7 cellular contexts compared by ENCODE assay signal in genomic region chr11:61295596-61295926, GRCh38. TPM values are rescaled to one million over a fixed set of nuclear protein-coding genes. Genes with fewer than 3 reads are reported as not detected.
A peak's percentile ranks its signal among the peaks of the same experiment; 100 is the strongest.
DNase-seq lines count a peak whose midpoint lies in the region; ATAC-seq, FAIRE-seq and TF ChIP-seq lines count a peak whose summit lies in the region.

No MANE protein-coding gene starts in this region.

- H3K4me1 ChIP-seq in smooth muscle cell (ENCODE audit: low read depth): peaks cover 9% of the 10 kb centered on the region

- intact Hi-C loops in left cardiac atrium (cut with DNase I): no loop called here

- 0 out of 2 replicates have a peak overlapping the region, but pooled peaks have one; percentile 8 for H3K27ac ChIP-seq in SK-N-MC
- H3K27ac ChIP-seq in smooth muscle cell (ENCODE audit: low read depth): no peak overlapping the region

- no peak overlapping the region for H2AFZ ChIP-seq in smooth muscle cell (ENCODE audit: low read depth)

- DNase-seq in SK-N-MC (ENCODE audit: low read depth, low spot score): no peak
- DNase-seq in left cardiac atrium: peak; percentile 40
- DNase-seq in smooth muscle cell (lab: John Stamatoyannopoulos, UW; ENCODE audit: unreplicated experiment): no peak
- no peak for DNase-seq in GM19239 (ENCODE audit: insufficient read length, low spot score)
- DNase-seq in NCI-H1105 treated with DMSO at 0.1 percent for 48 hours (lab: John Stamatoyannopoulos, UW): no peak
- DNase-seq in NCI-H1417 treated with DMSO at 0.1 percent for 48 hours (lab: John Stamatoyannopoulos, UW): no peak

- ATAC-seq in left cardiac atrium: peak in 1 of 2 donors; percentile 2

- H3K79me2 ChIP-seq in smooth muscle cell (ENCODE audit: low read depth): no peaks in the 10 kb centered on the region

- H3K36me3 ChIP-seq in SK-N-MC (ENCODE audit: insufficient read depth, low read length) (peaks cover 12% of the 10 kb centered on the region; the same call in 1 of the 2 replicates), smooth muscle cell (ENCODE audit: low read depth) (no peaks in the 10 kb centered on the region)

- peaks cover 21% of the 10 kb centered on the region for H3F3A ChIP-seq in smooth muscle cell (ENCODE audit: low read depth)

- H3K4me3 ChIP-seq in GM12875 (ENCODE audit: low read depth, low read length): peak overlapping the region; percentile 89
- no peak overlapping the region for H3K4me3 ChIP-seq in SK-N-MC
- peak overlapping the region; percentile 73 for H3K4me3 ChIP-seq in smooth muscle cell

- peaks cover 18% of the 10 kb centered on the region for H4K20me1 ChIP-seq in smooth muscle cell (ENCODE audit: low read depth)

- 63% methylated on average over 12 of the region's 12 CpGs for WGBS in smooth muscle cell (ENCODE audit: low lambda C conversion rate)

- H3K4me2 ChIP-seq in smooth muscle cell: peak overlapping the region; percentile 99

- no peaks in the 10 kb centered on the region for H3K27me3 ChIP-seq in smooth muscle cell (ENCODE audit: low read depth)

- H3K9ac ChIP-seq in SK-N-MC (ENCODE audit: insufficient read length) (no peak overlapping the region), smooth muscle cell (ENCODE audit: low read depth) (no peak overlapping the region)

- no peak for FAIRE-seq in GM19239 (lab: Jason Lieb, UNC)

- TF ChIP-seq CTCF in GM12875 (IDR thresholded peaks at IDR 0.05; ENCODE audit: borderline replicate concordance, insufficient read depth, low read depth, low read length) (no peak), smooth muscle cell (IDR thresholded peaks at IDR 0.05; ENCODE audit: borderline replicate concordance, insufficient read depth, poor library complexity, severe bottlenecking) (no peak)

- H3K9me3 ChIP-seq in SK-N-MC (ENCODE audit: low read depth, low read length): no peaks in the 10 kb centered on the region
- no peaks in the 10 kb centered on the region for H3K9me3 ChIP-seq in smooth muscle cell (replicated peaks; ENCODE audit: low read depth)

RNA-seq across cellular contexts. Expression of gene VWCE, which starts 0.4 kb away (rescaled TPM):
- total RNA-seq in left cardiac atrium: 1 to 10 TPM; 1.1 to 2.3 TPM
- 0.49 and 1.5 TPM in 2 replicates for total RNA-seq in smooth muscle cell
- 2.4 and 4.1 TPM in 2 replicates for polyA plus RNA-seq in smooth muscle cell

RNA-seq across cellular contexts. Expression of gene DDB1, which starts 37.3 kb away (rescaled TPM):
- total RNA-seq in left cardiac atrium: 100 to 1,000 TPM; 107 to 136 TPM
- 143 and 164 TPM in 2 replicates for total RNA-seq in smooth muscle cell
- polyA plus RNA-seq in smooth muscle cell: 140 and 150 TPM in 2 replicates

RNA-seq across cellular contexts. Expression of gene TKFC, which starts 37.5 kb away (rescaled TPM):
- total RNA-seq in left cardiac atrium (10 to 100 TPM; 16.1 to 18.0 TPM), smooth muscle cell (18.1 and 24.3 TPM in 2 replicates)
- 47.0 and 49.8 TPM in 2 replicates for polyA plus RNA-seq in smooth muscle cell

RNA-seq across cellular contexts. Expression of gene PGA5, which starts 54.6 kb away (rescaled TPM):
- total RNA-seq in left cardiac atrium (under 1 TPM; 0.58 to 0.71 TPM), smooth muscle cell (not detected in 2 replicates)
- polyA plus RNA-seq in smooth muscle cell: 0.17 TPM in 1 of 2 replicates, not detected in the other
